12 cellular contexts compared by ENCODE assay signal in genomic region chr1:202162418-202163280, GRCh38. TPM values are rescaled to one million over a fixed set of nuclear protein-coding genes. Genes with fewer than 3 reads are reported as not detected.
DNase-seq lines count a peak whose midpoint lies in the region; ATAC-seq and TF ChIP-seq lines count a peak whose summit lies in the region.
"Had no signal": no experiment of that assay in that cellular context is flagged by ENCODE, and none has a peak within 500 bp of the region (broad histone marks: within the 10 kb centered on the region; RNA-seq: fewer than 3 reads in every experiment).

No MANE protein-coding gene starts in this region.

- POLR2A ChIA-PET in activated CD4-positive, alpha-beta memory T cell treated with anti-CD3 and anti-CD28 coated beads, Interleukin-2, amount 10 ng/mL, durations not matched to agents 7 days and 5 days (lab: Charles Lee), result interaction anchor here (1.1 to 8.3 kb wide), 6 partner anchors 8 to 179 kb away, joined by 3 to 174 read pairs (median 14); partner anchors contain the start of genes ARL8A and UBE2T

- H3K9me3 Mint-ChIP-seq in activated CD4-positive, alpha-beta memory T cell treated with anti-CD3 and anti-CD28 coated beads, Interleukin-2, amount 10 ng/mL, durations not matched to agents 7 days and 5 days, result no peaks in the 10 kb centered on the region

- peak overlapping the region; percentile 99 for H3K27ac Mint-ChIP-seq in activated CD4-positive, alpha-beta memory T cell treated with anti-CD3 and anti-CD28 coated beads, Interleukin-2, amount 10 ng/mL, durations not matched to agents 7 days and 5 days

- H3K4me1 ChIP-seq in right lobe of liver, result peaks cover 0 to 7% (median 0%) of the 10 kb centered on the region in 4 donors

- TF ChIP-seq POLR2A in right lobe of liver (IDR thresholded peaks at IDR 0.05), result no peak

- no peaks in the 10 kb centered on the region for H3K27me3 ChIP-seq in right lobe of liver

- no peaks in the 10 kb centered on the region for H3K9me3 ChIP-seq in right lobe of liver

- H3K4me3 Mint-ChIP-seq in activated CD4-positive, alpha-beta memory T cell treated with anti-CD3 and anti-CD28 coated beads, Interleukin-2, amount 10 ng/mL, durations not matched to agents 7 days and 5 days, result peak overlapping the region; percentile 98

- H3K27ac ChIP-seq in right lobe of liver, result no peak overlapping the region

- peaks cover 32% of the 10 kb centered on the region for H3K36me3 Mint-ChIP-seq in activated CD4-positive, alpha-beta memory T cell treated with anti-CD3 and anti-CD28 coated beads, Interleukin-2, amount 10 ng/mL, durations not matched to agents 7 days and 5 days (ENCODE audit: low read depth)

- no peaks in the 10 kb centered on the region for H3K36me3 ChIP-seq in right lobe of liver

- CTCF ChIA-PET in activated CD4-positive, alpha-beta memory T cell treated with anti-CD3 and anti-CD28 coated beads, Interleukin-2, amount 10 ng/mL, durations not matched to agents 7 days and 5 days (lab: Charles Lee), result interaction anchor here (0.7 to 4.1 kb wide), 10 partner anchors 8 to 267 kb away, joined by 3 to 26 read pairs (median 4); no protein-coding TSS in a partner anchor

- DNase-seq in stimulated activated CD4-positive, alpha-beta T cell treated with anti-CD3 and anti-CD28 coated beads, Interleukin-15, amount 100 ng/mL, for 24 hours, result peak; percentile 51
- DNase-seq in stimulated activated CD4-positive, alpha-beta T cell treated with anti-CD3 and anti-CD28 coated beads, Interleukin-12 subunit alpha, Interleukin-12 subunit beta, amount 100 ng/mL, for 4 hours, result no peak
- DNase-seq in activated CD4-positive, alpha-beta memory T cell treated with anti-CD3 and anti-CD28 coated beads, Interleukin-2, amount 10 ng/mL, durations not matched to agents 7 days and 5 days, result peak; percentile 57
- DNase-seq in right lobe of liver, result peak in 1 of 3 donors; percentile 42
- no peak for DNase-seq in A172 (ENCODE audit: low spot score)
- DNase-seq in mesenteric fat pad (ENCODE audit: low spot score), result no peak
- no peak for DNase-seq in stimulated activated naive CD4-positive, alpha-beta T cell treated with Interleukin-2 at 50 U/mL for 16 hours (lab: John Stamatoyannopoulos, UW)
- DNase-seq: NCI-H2081 had no signal

- H3K4me1 Mint-ChIP-seq in activated CD4-positive, alpha-beta memory T cell treated with anti-CD3 and anti-CD28 coated beads, Interleukin-2, amount 10 ng/mL, durations not matched to agents 7 days and 5 days, result peaks cover 83% of the 10 kb centered on the region

- TF ChIP-seq CTCF in right lobe of liver (IDR thresholded peaks at IDR 0.05), result no peak

- intact Hi-C loops in right lobe of liver (cut with DNase I), result no loop called here

- no peaks in the 10 kb centered on the region for H3K27me3 Mint-ChIP-seq in activated CD4-positive, alpha-beta memory T cell treated with anti-CD3 and anti-CD28 coated beads, Interleukin-2, amount 10 ng/mL, durations not matched to agents 7 days and 5 days

- H3K4me3 ChIP-seq in right lobe of liver, result no peak overlapping the region

- WGBS in right lobe of liver (ENCODE audit: insufficient coverage, low coverage, low lambda C conversion rate, missing lambda C conversion rate), result 26% methylated on average over 3 of the region's 15 CpGs

- peak in 3 of 4 donors; percentile 2 to 15 (median 12) for ATAC-seq in right lobe of liver
- no peak for ATAC-seq in GM21737 (IDR thresholded peaks at IDR 0.05; ENCODE audit: unreplicated experiment)

RNA-seq across cellular contexts. Expression of gene PTPN7, which starts 2.2 kb away (rescaled TPM):
- total RNA-seq in activated CD4-positive, alpha-beta memory T cell treated with anti-CD3 and anti-CD28 coated beads, Interleukin-2, amount 10 ng/mL, durations not matched to agents 7 days and 5 days, result 100 to 1,000 TPM; 228 to 231 TPM
- total RNA-seq in right lobe of liver (1 to 10 TPM in 2 of 6 experiments, under 1 TPM in 4; 0.18 to 5.1 (median 0.73) TPM), mesenteric fat pad (3.0 TPM)
- not detected in 2 replicates for total RNA-seq in A172 (2014; rRNA removed; shearing (Covaris generic))
- total RNA-seq: renal cortical epithelial cell, SK-MEL-5 had no signal

RNA-seq across cellular contexts. Expression of gene ARL8A, which starts 18.1 kb away (rescaled TPM):
- 10 to 100 TPM; 62.4 to 63.8 TPM for total RNA-seq in activated CD4-positive, alpha-beta memory T cell treated with anti-CD3 and anti-CD28 coated beads, Interleukin-2, amount 10 ng/mL, durations not matched to agents 7 days and 5 days
- total RNA-seq in right lobe of liver, result 10 to 100 TPM; 23.1 to 57.7 (median 36.1) TPM
- 42.6 and 57.9 TPM in 2 replicates for total RNA-seq in A172 (2014; rRNA removed; shearing (Covaris generic))
- total RNA-seq in mesenteric fat pad, result 106 TPM

RNA-seq across cellular contexts. Expression of gene LGR6, which starts 30.9 kb away (rescaled TPM):
- total RNA-seq in activated CD4-positive, alpha-beta memory T cell treated with anti-CD3 and anti-CD28 coated beads, Interleukin-2, amount 10 ng/mL, durations not matched to agents 7 days and 5 days, result under 1 TPM in 1 of 2 experiments, not detected in 1; 0.08 TPM
- total RNA-seq in right lobe of liver (1 to 10 TPM in 3 of 6 experiments, under 1 TPM in 3; 0.17 to 2.0 (median 1.0) TPM), mesenteric fat pad (0.35 TPM)
- not detected in 2 replicates for total RNA-seq in A172 (2014; rRNA removed; shearing (Covaris generic))
- total RNA-seq: epithelial cell of proximal tubule, SK-MEL-5 had no signal

RNA-seq across cellular contexts. Expression of gene GPR37L1, which starts 39.9 kb away (rescaled TPM):
- not detected for total RNA-seq in activated CD4-positive, alpha-beta memory T cell treated with anti-CD3 and anti-CD28 coated beads, Interleukin-2, amount 10 ng/mL, durations not matched to agents 7 days and 5 days
- under 1 TPM in 4 of 6 experiments, not detected in 2; 0.12 to 0.49 (median 0.12) TPM for total RNA-seq in right lobe of liver
- 0.03 and 0.60 TPM in 2 replicates for total RNA-seq in A172 (2014; rRNA removed; shearing (Covaris generic))
- not detected for total RNA-seq in mesenteric fat pad
- total RNA-seq: SK-MEL-5 had no signal

Comparison
In these comparisons a context has a peak if more than half of its experiments do, and no peak if none do; other contexts are left out.
1. DNase-seq: peak in stimulated activated CD4-positive, alpha-beta T cell treated with anti-CD3 and anti-CD28 coated beads, Interleukin-15, amount 100 ng/mL, for 24 hours (single experiment) and activated CD4-positive, alpha-beta memory T cell treated with anti-CD3 and anti-CD28 coated beads, Interleukin-2, amount 10 ng/mL, durations not matched to agents 7 days and 5 days (single experiment); none in stimulated activated CD4-positive, alpha-beta T cell treated with anti-CD3 and anti-CD28 coated beads, Interleukin-12 subunit alpha, Interleukin-12 subunit beta, amount 100 ng/mL, for 4 hours (single experiment), A172 (single experiment), mesenteric fat pad (single experiment) and stimulated activated naive CD4-positive, alpha-beta T cell treated with Interleukin-2 at 50 U/mL for 16 hours (single experiment).
2. RNA of gene PTPN7, which starts 2.2 kb away (total RNA-seq): 228 to 231 TPM in activated CD4-positive, alpha-beta memory T cell treated with anti-CD3 and anti-CD28 coated beads, Interleukin-2, amount 10 ng/mL, durations not matched to agents 7 days and 5 days; 3.0 TPM in mesenteric fat pad (single experiment), 0.18 to 5.1 TPM in right lobe of liver and not detected in A172; every median in the first group is over 10 times any median in the second.